In genomic region chr5:1474875-1475543, GRCh38 we compare ENCODE assay signal across 32 cellular contexts. TPM values are rescaled to one million over a fixed set of nuclear protein-coding genes. Genes with fewer than 3 reads are reported as not detected.
DNase-seq lines count a peak whose midpoint lies in the region; ATAC-seq, FAIRE-seq and TF ChIP-seq lines count a peak whose summit lies in the region.
"Had no signal": no experiment of that assay in that cellular context is flagged by ENCODE, and none has a peak within 500 bp of the region (broad histone marks: within the 10 kb centered on the region; RNA-seq: fewer than 3 reads in every experiment).

No MANE protein-coding gene starts in this region.

- no peak overlapping the region for H4K5ac ChIP-seq in H1 (ENCODE audit: insufficient read length, low read depth, low read length)

- DNase-seq in SIG-M5 treated with dmso at 0.1 percent for 504 hours (lab: John Stamatoyannopoulos, UW; ENCODE audit: unreplicated experiment) (peak; percentile 20), SIG-M5 (lab: John Stamatoyannopoulos, UW) (no peak), GM23338 (ENCODE audit: low spot score) (no peak), H1 (ENCODE audit: low read depth in 1 of 2, low spot score in 2 of 2) (no peak), spleen (peak; percentile 80), islet precursor cell (no peak)
- DNase-seq: 8988T; activated B cell treated with CpG ODN at 0.5 μM for 24 hours; activated CD4-positive, alpha-beta T cell treated with anti-CD3 and anti-CD28 coated beads, Interleukin-2, amount 50 U/mL, for 48 hours; activated naive CD4-positive, alpha-beta T cell treated with anti-CD3 and anti-CD28 coated beads, Interleukin-2, amount 50 U/mL, for 16 hours; amniotic stem cell; CD4-positive, alpha-beta memory T cell; colonic mucosa; effector memory CD8-positive, alpha-beta T cell; foreskin fibroblast; kidney glomerular epithelial cell; NCI-H1417; SHP77 treated with DMSO at 0.1 percent for 48 hours; stimulated activated naive CD4-positive, alpha-beta T cell treated with Interleukin-2 at 50 U/mL for 16 hours; testis had no signal

- no peak overlapping the region for H3K27ac ChIP-seq in GM23338 (ENCODE audit: low read depth)
- no peak overlapping the region; the same call in 1 of the 2 replicates for H3K27ac ChIP-seq in H1 (ENCODE audit: low read depth, low read length)
- peak overlapping the region in 4 of 8 donors; percentile 75 to 95 (median 84) for H3K27ac ChIP-seq in spleen
- H3K27ac ChIP-seq: breast epithelium, colonic mucosa, neural progenitor cell, sigmoid colon, testis had no signal

- no peak for ATAC-seq in GM23338
- no peak for ATAC-seq in HG02938 (IDR thresholded peaks at IDR 0.05; ENCODE audit: unreplicated experiment)
- no peak for ATAC-seq in HG02840 (IDR thresholded peaks at IDR 0.05; ENCODE audit: low FRiP score, unreplicated experiment)
- ATAC-seq: effector memory CD8-positive, alpha-beta T cell; esophagus mucosa had no signal

- POLR2A ChIA-PET in H1 (lab: Charles Lee; ENCODE audit: partially characterized antibody), result interaction anchor here (2.0 kb wide), 1 partner anchor 16 kb away, joined by 5 read pairs; no protein-coding TSS in a partner anchor

- H4K20me1 ChIP-seq in GM23338 (replicated peaks; ENCODE audit: insufficient read depth) (peaks cover 9% of the 10 kb centered on the region; the same call in 1 of the 2 replicates), H1 (replicated peaks in 1 of 2; ENCODE audit: control insufficient read depth in 1 of 2, insufficient read depth in 2 of 2, low read length in 2 of 2) (peaks cover 7 to 11% of the 10 kb centered on the region in 2 experiments)

- H3K4ac ChIP-seq in H1 (replicated peaks; ENCODE audit: insufficient read length, low read depth, low read length), result no peak overlapping the region

- TF ChIP-seq EP300 in H1 (IDR thresholded peaks at IDR 0.05; ENCODE audit: borderline replicate concordance in 1 of 2, low read depth in 2 of 2, low read length in 2 of 2), result no peak

- H2BK120ac ChIP-seq in H1 (replicated peaks; ENCODE audit: low read depth, low read length), result no peak overlapping the region

- H3K4me1 ChIP-seq in GM23338 (ENCODE audit: insufficient read depth), result no peaks in the 10 kb centered on the region
- H3K4me1 ChIP-seq in H1 (replicated peaks in 1 of 4; ENCODE audit: control insufficient read depth in 3 of 4, insufficient read depth in 4 of 4, low read length in 3 of 4), result peaks cover 0 to 2% (median under 1%) of the 10 kb centered on the region in 4 experiments; a peak in 1 of 7 replicates
- H3K4me1 ChIP-seq in spleen, result peaks cover 8 to 43% (median 23%) of the 10 kb centered on the region in 6 donors
- H3K4me1 ChIP-seq: breast epithelium, colonic mucosa, neural progenitor cell, testis had no signal

- peaks cover 87% of the 10 kb centered on the region for H3K36me3 Mint-ChIP-seq in GM23338 (ENCODE audit: low read depth)

- no peak overlapping the region; a peak in 1 of 7 replicates for H3K9ac ChIP-seq in H1 (replicated peaks in 1 of 4; ENCODE audit: extremely low read depth in 1 of 4, low read depth in 3 of 4, low read length in 3 of 4)
- H3K9ac ChIP-seq: neural progenitor cell had no signal

- peak overlapping the region; percentile 28; the same call in 1 of the 2 replicates for H4K8ac ChIP-seq in H1 (ENCODE audit: extremely low read depth, insufficient read depth, low read length)

- H2AK5ac ChIP-seq in H1 (ENCODE audit: low read depth, low read length), result no peak overlapping the region

- H3K18ac ChIP-seq in H1 (ENCODE audit: extremely low read depth, low read length), result no peak overlapping the region

- H3K9me3 ChIP-seq in H1 (ENCODE audit: insufficient read depth in 2 of 2, low read depth in 1 of 2, low read length in 1 of 2), result no peaks in the 10 kb centered on the region
- H3K9me3 ChIP-seq in spleen, result no peaks in the 10 kb centered on the region
- H3K9me3 ChIP-seq: breast epithelium, colonic mucosa, sigmoid colon, testis had no signal

- 91% methylated on average over 23 of the region's 23 CpGs; no CpG with 5 or more reads in 1 of the 2 experiments for WGBS in H1 (ENCODE audit: extremely low coverage in 1 of 2, insufficient coverage in 1 of 2, insufficient read length in 1 of 2, insufficient replicate concordance in 2 of 2, low coverage in 1 of 2, low lambda C conversion rate in 2 of 2, missing lambda C conversion rate in 1 of 2), 2 experiments
- 70 to 89% (median 82%) methylated on average over 19 to 23 of the region's 23 CpGs for WGBS in spleen, 5 donors

- no peak for TF ChIP-seq RAD21 in H1 (IDR thresholded peaks at IDR 0.05 in 1 of 2, conservative IDR thresholded peaks at IDR 0.05 in 1 of 2; ENCODE audit: low read depth in 2 of 2, low read length in 2 of 2)

- H2AFZ ChIP-seq in GM23338, result no peak overlapping the region
- H2AFZ ChIP-seq in H1 (ENCODE audit: low read length), result no peak overlapping the region
- H2AFZ ChIP-seq: neural progenitor cell had no signal

- H3K4me1 Mint-ChIP-seq in GM23338, result no peaks in the 10 kb centered on the region

- H3F3A ChIP-seq in GM23338 (replicated peaks; ENCODE audit: low read depth), result peaks cover 9% of the 10 kb centered on the region; the same call in 1 of the 2 replicates

- peaks cover 14% of the 10 kb centered on the region for H3K27me3 Mint-ChIP-seq in GM23338 (ENCODE audit: insufficient read depth, low read depth, poor library complexity)
- H3K27me3 Mint-ChIP-seq: activated B cell treated with CpG ODN at 0.5 μM for 24 hours; CD4-positive, alpha-beta memory T cell; effector memory CD8-positive, alpha-beta T cell; memory B cell had no signal

- CTCF ChIA-PET in H1 (lab: Charles Lee; ENCODE audit: partially characterized antibody), result interaction anchor here (0.6 to 3.3 kb wide), 7 partner anchors 8 to 169 kb away, joined by 3 to 12 read pairs (median 5); no protein-coding TSS in a partner anchor

- no peak overlapping the region for H3K14ac ChIP-seq in H1 (ENCODE audit: insufficient read length)

- H3K27me3 ChIP-seq in GM23338 (ENCODE audit: insufficient read depth) (no peaks in the 10 kb centered on the region), H1 (replicated peaks in 1 of 4; ENCODE audit: control insufficient read depth in 3 of 4, extremely low read depth in 1 of 4, insufficient read depth in 3 of 4, low read length in 3 of 4) (no peaks in the 10 kb centered on the region), spleen (replicated peaks in 1 of 7) (no peaks in the 10 kb centered on the region)
- H3K27me3 ChIP-seq: breast epithelium, colonic mucosa, neural progenitor cell, sigmoid colon, testis had no signal

- H2BK5ac ChIP-seq in H1 (ENCODE audit: low read depth, low read length), result peak overlapping the region; percentile 10; the same call in 1 of the 2 replicates

- H3K23ac ChIP-seq in H1 (ENCODE audit: insufficient read length), result no peak overlapping the region

- no peak for FAIRE-seq in H1 (lab: Jason Lieb, UNC)
- FAIRE-seq: GM12892, H54 had no signal

- H2BK12ac ChIP-seq in H1 (ENCODE audit: low read depth, low read length), result no peak overlapping the region

- H3K23me2 ChIP-seq in H1 (ENCODE audit: low read depth, low read length), result no peaks in the 10 kb centered on the region

- peaks cover 11% of the 10 kb centered on the region; the same call in 1 of the 2 replicates for H3K79me2 ChIP-seq in GM23338 (replicated peaks; ENCODE audit: insufficient read depth)
- H3K79me2 ChIP-seq in H1 (ENCODE audit: control insufficient read depth in 1 of 2, insufficient read depth in 2 of 2, low read length in 2 of 2), result no peaks in the 10 kb centered on the region

- H3K9me3 Mint-ChIP-seq in GM23338, result no peaks in the 10 kb centered on the region; the same call in 1 of the 3 replicates
- H3K9me3 Mint-ChIP-seq: activated B cell treated with CpG ODN at 0.5 μM for 24 hours; CD4-positive, alpha-beta memory T cell; effector memory CD8-positive, alpha-beta T cell; memory B cell; neural progenitor cell had no signal

- H3K4me2 ChIP-seq in GM23338 (no peak overlapping the region), H1 (ENCODE audit: insufficient read depth in 1 of 2, low read depth in 2 of 2, low read length in 2 of 2) (no peak overlapping the region)
- H3K4me2 ChIP-seq: neural progenitor cell had no signal

- TF ChIP-seq POLR2A in H1 (IDR thresholded peaks at IDR 0.05; ENCODE audit: control extremely low read depth in 1 of 2, low read depth in 2 of 2, low read length in 2 of 2), result no peak
- TF ChIP-seq POLR2A in spleen (IDR thresholded peaks at IDR 0.05), result no peak

- no peak overlapping the region for H2BK20ac ChIP-seq in H1 (ENCODE audit: low read length)

- no peak overlapping the region for H3K4me3 Mint-ChIP-seq in GM23338
- H3K4me3 Mint-ChIP-seq: activated B cell treated with CpG ODN at 0.5 μM for 24 hours; CD4-positive, alpha-beta memory T cell; effector memory CD8-positive, alpha-beta T cell; memory B cell; neural progenitor cell had no signal

- H4K91ac ChIP-seq in H1 (replicated peaks; ENCODE audit: insufficient read length, low read length), result no peak overlapping the region

- H3K56ac ChIP-seq in H1 (replicated peaks; ENCODE audit: insufficient read length, low read depth, low read length), result no peak overlapping the region

- no peaks in the 10 kb centered on the region for H3K9me2 ChIP-seq in GM23338 (ENCODE audit: insufficient read depth)

- no peaks in the 10 kb centered on the region for H3K79me1 ChIP-seq in H1 (ENCODE audit: low read depth, low read length)

- TF ChIP-seq CTCF in GM23338 (conservative IDR thresholded peaks at IDR 0.05; ENCODE audit: low read depth in 2 of 2), result no peak
- TF ChIP-seq CTCF in H1 (IDR thresholded peaks at IDR 0.05; ENCODE audit: control extremely low read depth in 1 of 3, insufficient read depth in 1 of 3, low read depth in 1 of 3, low read length in 3 of 3), result no peak
- TF ChIP-seq CTCF in spleen (IDR thresholded peaks at IDR 0.05 in 8 of 11, conservative IDR thresholded peaks at IDR 0.05 in 3 of 11), result no peak

- intact Hi-C loops in spleen (cut with DNase I; ENCODE audit: low total_unique reads), result no loop called here

- peak overlapping the region; percentile 59; the same call in 1 of the 2 replicates for H3K27ac Mint-ChIP-seq in GM23338
- H3K27ac Mint-ChIP-seq: activated B cell treated with CpG ODN at 0.5 μM for 24 hours; CD4-positive, alpha-beta memory T cell; neural progenitor cell had no signal

- H3K36me3 ChIP-seq in GM23338 (ENCODE audit: insufficient read depth), result peaks cover 28% of the 10 kb centered on the region
- peaks cover 41 to 88% (median 73%) of the 10 kb centered on the region in 4 experiments for H3K36me3 ChIP-seq in H1 (ENCODE audit: control insufficient read depth in 2 of 4, insufficient read depth in 4 of 4, low read length in 3 of 4)
- peaks cover 2 to 97% (median 87%) of the 10 kb centered on the region in 6 donors for H3K36me3 ChIP-seq in spleen
- H3K36me3 ChIP-seq: breast epithelium, colonic mucosa, neural progenitor cell had no signal

- no peak overlapping the region for H2BK15ac ChIP-seq in H1 (ENCODE audit: low read length)

- H3K4me3 ChIP-seq in GM23338 (no peak overlapping the region), H1 (ENCODE audit: extremely low read depth in 1 of 4, insufficient read depth in 2 of 4, low read depth in 3 of 4, low read length in 4 of 4) (no peak overlapping the region), spleen (peak overlapping the region in 1 of 8 donors; percentile 14)
- H3K4me3 ChIP-seq: breast epithelium, colonic mucosa, neural progenitor cell, sigmoid colon, testis had no signal

RNA-seq across cellular contexts. Expression of gene SLC6A3, which starts 29.8 kb away (rescaled TPM):
- 0.85 and 1.0 TPM in 2 replicates for total RNA-seq in GM23338 (2014; rRNA removed; shearing (Covaris generic))
- polyA plus RNA-seq in GM23338 (2016; fragmentation: Nextera tagmentation; extraction: Ambion mirVana), result 0.31 and 0.76 TPM in 2 replicates
- 0.46 and 0.48 TPM in 2 replicates for total RNA-seq in H1 (2021; fragmentation: NEBNext Ultra II Directional; extraction: Animal tissue kit (Norgen Biotek cat#: 25700))
- 0.86 and 0.91 TPM in 2 replicates for polyA plus RNA-seq in H1 (2011; rRNA removed)
- 0.57 TPM for polyA plus RNA-seq in H1 (2011; cell fraction: cytosol; rRNA removed)
- 1.9 TPM for polyA plus RNA-seq in H1 (2011; cell fraction: nucleus; rRNA removed)
- 0.55 to 0.88 TPM (median 0.75 TPM) in 4 replicates for polyA plus RNA-seq in H1 (2012, experiment 1 of 2)
- 0.58 TPM for polyA plus RNA-seq in H1 (2012, experiment 2 of 2)
- 0.77 TPM for polyA plus RNA-seq in H1 (2013, experiment 1 of 2)
- 0.94 TPM for polyA plus RNA-seq in H1 (2013, experiment 2 of 2)
- polyA minus RNA-seq in H1 (2011; rRNA and poly(A)+ RNA removed), result 1.0 and 1.1 TPM in 2 replicates
- 0.44 TPM for polyA minus RNA-seq in H1 (2011; cell fraction: cytosol; rRNA and poly(A)+ RNA removed)
- 0.50 TPM for polyA minus RNA-seq in H1 (2011; cell fraction: nucleus; rRNA and poly(A)+ RNA removed)
- under 1 TPM in 3 of 7 donors, not detected in 4; 0.09 to 0.27 (median 0.18) TPM for total RNA-seq in spleen
- under 1 TPM; 0.02 to 0.06 (median 0.03) TPM for polyA plus RNA-seq in spleen
- total RNA-seq: CD4-positive, alpha-beta memory T cell; colonic mucosa; Daoy; M059J; OCI-LY7; sigmoid colon had no signal
- polyA plus RNA-seq: CD4-positive, alpha-beta memory T cell had no signal

RNA-seq across cellular contexts. Expression of gene LPCAT1, which starts 48.8 kb away (rescaled TPM):
- 255 and 263 TPM in 2 replicates for total RNA-seq in GM23338 (2014; rRNA removed; shearing (Covaris generic))
- polyA plus RNA-seq in GM23338 (2016; fragmentation: Nextera tagmentation; extraction: Ambion mirVana) (75.0 and 78.0 TPM in 2 replicates), H1 (2011; rRNA removed) (107 and 168 TPM in 2 replicates), spleen (100 to 1,000 TPM in 1 of 3 donors, 10 to 100 TPM in 2; 52.2 to 123 (median 94.8) TPM)
- total RNA-seq in H1 (2021; fragmentation: NEBNext Ultra II Directional; extraction: Animal tissue kit (Norgen Biotek cat#: 25700)), result 260 and 266 TPM in 2 replicates
- 145 TPM for polyA plus RNA-seq in H1 (2011; cell fraction: cytosol; rRNA removed)
- polyA plus RNA-seq in H1 (2011; cell fraction: nucleus; rRNA removed), result 161 TPM
- polyA plus RNA-seq in H1 (2012, experiment 1 of 2), result 129 to 148 TPM (median 136 TPM) in 4 replicates
- polyA plus RNA-seq in H1 (2012, experiment 2 of 2), result 146 TPM
- 245 TPM for polyA plus RNA-seq in H1 (2013, experiment 1 of 2)
- polyA plus RNA-seq in H1 (2013, experiment 2 of 2), result 311 TPM
- polyA minus RNA-seq in H1 (2011; rRNA and poly(A)+ RNA removed), result 76.4 and 90.5 TPM in 2 replicates
- 92.9 TPM for polyA minus RNA-seq in H1 (2011; cell fraction: cytosol; rRNA and poly(A)+ RNA removed)
- polyA minus RNA-seq in H1 (2011; cell fraction: nucleus; rRNA and poly(A)+ RNA removed), result 64.8 TPM
- 100 to 1,000 TPM; 126 to 322 (median 223) TPM for total RNA-seq in spleen

Comparison
In these comparisons a context has a peak if more than half of its experiments do, and no peak if none do; other contexts are left out.
1. DNase-seq: peak in SIG-M5 treated with dmso at 0.1 percent for 504 hours (single experiment) and spleen (single experiment); none in SIG-M5 (single experiment), GM23338 (single experiment), H1 (0 of 2) and islet precursor cell (single experiment).